8 cellular contexts compared by ENCODE assay signal in the genomic region with DNA sequence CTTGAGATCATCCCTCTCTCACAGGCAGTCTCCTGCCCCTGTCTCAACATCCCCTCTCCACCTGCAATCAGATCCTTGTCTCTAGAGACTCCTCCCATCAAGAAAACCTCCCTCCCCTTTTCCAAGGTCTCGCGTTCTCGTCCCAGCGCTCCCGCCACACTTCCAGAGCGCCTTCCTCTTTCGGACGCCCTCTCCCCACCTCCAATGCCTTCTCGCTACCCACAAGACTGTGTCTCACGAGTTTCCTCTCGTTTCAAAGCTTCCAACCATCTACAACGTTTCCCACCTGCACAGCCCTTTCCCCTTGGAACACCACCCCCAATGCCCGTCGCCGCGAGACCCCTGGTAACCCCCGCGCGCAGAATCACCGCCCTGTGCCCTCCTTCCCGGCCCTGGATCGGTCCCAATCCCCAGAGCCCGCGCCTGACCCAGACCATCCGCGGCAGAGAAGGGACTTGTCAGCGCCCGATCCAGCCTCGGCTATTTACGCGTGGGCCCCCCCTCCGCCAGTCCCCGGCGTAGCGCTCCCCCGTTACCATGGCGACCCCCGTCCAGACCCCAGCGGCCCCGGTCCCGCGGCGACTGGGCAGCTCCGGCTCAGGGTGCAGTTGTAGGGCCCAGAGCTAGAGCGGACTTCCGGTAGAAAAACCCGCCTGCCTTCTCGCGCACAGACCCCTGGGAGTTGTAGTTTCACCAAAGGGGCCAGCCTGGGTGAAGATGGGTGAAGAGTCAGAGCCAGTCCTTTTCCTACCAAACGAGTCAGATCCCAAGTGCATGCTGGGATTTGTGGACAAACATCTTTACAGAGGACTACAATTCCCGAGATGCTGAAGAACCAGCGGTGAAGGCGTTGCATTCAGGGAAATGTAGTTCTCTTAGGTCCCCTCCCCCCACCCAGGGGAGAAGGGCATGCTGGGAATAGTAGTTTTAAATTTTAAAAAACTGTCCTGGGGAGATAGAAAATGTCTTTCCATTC. TPM values are rescaled to one million over a fixed set of nuclear protein-coding genes. Genes with fewer than 3 reads are reported as not detected.
DNase-seq lines count a peak whose midpoint lies in the region; ATAC-seq and TF ChIP-seq lines count a peak whose summit lies in the region.

TSS of gene AP2S1 (minus strand) at position 619 of the 976 bp plus-strand sequence. CDS start at position 539, 80 bp downstream.

- no peak for TF ChIP-seq CTCF in AG10803 (conservative IDR thresholded peaks at IDR 0.05; ENCODE audit: low read length)

- peak within 1 kb of the TSS; percentile 77 for H3K4me3 ChIP-seq in AG10803 (ENCODE audit: low read length)

- DNase-seq in AG10803 (ENCODE audit: low read depth) (peak; percentile 99), NCI-H460 (ENCODE audit: extremely low read depth, low read depth) (peak; percentile 96), cerebellar nuclear complex (lab: John Stamatoyannopoulos, UW) (peak; percentile 91 to 100), islet precursor cell (peak; percentile 99)
- peak; percentile 84 for DNase-seq in activated CD4-positive, CD25-positive, alpha-beta regulatory T cell treated with anti-CD3 and anti-CD28 coated beads, Interleukin-2, amount 50 U/mL, for 72 hours
- DNase-seq in stimulated activated CD4-positive, alpha-beta T cell treated with anti-CD3 and anti-CD28 coated beads, Interleukin-12 subunit alpha, Interleukin-12 subunit beta, amount 100 ng/mL, for 48 hours (ENCODE audit: low read depth in 2 of 3, low spot score in 1 of 3), result peak; percentile 84 to 91 (median 89)

- ATAC-seq in GM19043 (IDR thresholded peaks at IDR 0.05; ENCODE audit: low read depth, unreplicated experiment), result peak; percentile 89
- ATAC-seq in HG03378 (IDR thresholded peaks at IDR 0.05; ENCODE audit: unreplicated experiment), result peak; percentile 92

RNA-seq across cellular contexts. Expression of gene AP2S1, which starts in this region (rescaled TPM):
- total RNA-seq in NCI-H460 (2014; rRNA removed; shearing (Covaris generic)), result 110 and 111 TPM in 2 replicates
- 66.3 and 71.7 TPM in 2 replicates for polyA plus RNA-seq in NCI-H460 (2014; cell fraction: nucleus; rRNA removed)

Comparison
In these comparisons a context has a peak if more than half of its experiments do, and no peak if none do; other contexts are left out.
1. Peak in every context shown above with its lines: DNase-seq, ATAC-seq and H3K4me3 ChIP-seq.